26 cellular contexts compared by ENCODE assay signal in the genomic region with DNA sequence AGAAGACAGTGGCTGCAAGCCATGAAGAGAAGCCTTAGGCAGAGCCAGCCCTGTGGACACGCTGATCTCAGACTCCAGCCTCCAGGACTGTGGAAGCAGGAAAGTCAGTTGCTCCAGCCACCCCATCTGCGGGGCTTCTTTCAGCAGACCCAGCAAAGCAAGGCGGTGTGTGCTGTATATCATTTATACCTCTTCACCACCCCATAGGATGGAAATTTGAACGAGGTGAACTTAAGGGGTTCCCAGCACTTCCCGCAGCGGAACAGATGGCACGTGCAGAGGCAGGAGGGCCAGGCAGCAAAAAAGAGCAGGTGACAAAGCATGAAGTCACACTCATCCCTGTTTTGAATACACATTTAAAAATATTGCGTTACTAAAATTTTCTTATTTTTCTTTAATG.
"Had no signal": no experiment of that assay in that cellular context is flagged by ENCODE, and none has a peak within 500 bp of the region (broad histone marks: within the 10 kb centered on the region; RNA-seq: fewer than 3 reads in every experiment).

No MANE protein-coding gene starts in this region.

- H3K4me1 Mint-ChIP-seq: activated CD4-positive, alpha-beta memory T cell treated with anti-CD3 and anti-CD28 coated beads, Interleukin-2, amount 10 ng/mL, durations not matched to agents 7 days and 5 days; activated CD4-positive, alpha-beta T cell treated with anti-CD3 and anti-CD28 coated beads, Interleukin-2, amount 10 ng/mL, durations not matched to agents 24 days and 14 days; activated naive CD4-positive, alpha-beta T cell treated with anti-CD3 and anti-CD28 coated beads, Interleukin-2, amount 10 ng/mL, durations not matched to agents 7 days and 5 days; endodermal cell had no signal

- H3K27me3 Mint-ChIP-seq: activated CD4-positive, alpha-beta memory T cell treated with anti-CD3 and anti-CD28 coated beads, Interleukin-2, amount 10 ng/mL, durations not matched to agents 7 days and 5 days; activated CD4-positive, alpha-beta T cell treated with anti-CD3 and anti-CD28 coated beads, Interleukin-2, amount 10 ng/mL, durations not matched to agents 24 days and 14 days; dendritic cell treated with granulocyte-macrophage colony-stimulating factor and Interleukin-4, amounts not matched to agents 40 ng/mL and 50 ng/mL, for 4 days had no signal

- ATAC-seq: esophagus mucosa, foreskin keratinocyte, heart right ventricle had no signal

- H3K36me3 Mint-ChIP-seq: activated naive CD4-positive, alpha-beta T cell treated with anti-CD3 and anti-CD28 coated beads, Interleukin-2, amount 10 ng/mL, durations not matched to agents 7 days and 5 days; naive B cell; stimulated activated naive B cell treated with anti-CD40 and anti-IgM and Interleukin-4, amounts not matched to agents 10 μg/mL and 1 μg/mL and 100 μg/mL, for 72 hours had no signal

- H3K27ac Mint-ChIP-seq: activated CD4-positive, alpha-beta memory T cell treated with anti-CD3 and anti-CD28 coated beads, Interleukin-2, amount 10 ng/mL, durations not matched to agents 7 days and 5 days; activated CD4-positive, alpha-beta T cell treated with anti-CD3 and anti-CD28 coated beads, Interleukin-2, amount 10 ng/mL, durations not matched to agents 24 days and 14 days; activated naive CD4-positive, alpha-beta T cell treated with anti-CD3 and anti-CD28 coated beads, Interleukin-2, amount 10 ng/mL, durations not matched to agents 7 days and 5 days; activated T-cell treated with anti-CD3 and anti-CD28 coated beads, Interleukin-2, amount 50 U/mL, for 24 hours; dendritic cell treated with granulocyte-macrophage colony-stimulating factor and Interleukin-4, amounts not matched to agents 40 ng/mL and 50 ng/mL, for 4 days; endodermal cell; nephron progenitor cell; stimulated activated naive B cell treated with anti-CD40 and anti-IgM and Interleukin-4, amounts not matched to agents 10 μg/mL and 1 μg/mL and 100 μg/mL, for 72 hours; T-helper 2 cell treated with Interferon-gamma antibody and Interleukin-4, amounts not matched to agents 5 μg/mL and 100 μg/mL, for 36 hours had no signal

- DNase-seq: activated CD4-positive, alpha-beta memory T cell treated with anti-CD3 and anti-CD28 coated beads, Interleukin-2, amount 10 ng/mL, durations not matched to agents 7 days and 5 days; activated CD4-positive, alpha-beta T cell treated with anti-CD3 and anti-CD28 coated beads, Interleukin-2, amount 10 ng/mL, durations not matched to agents 24 days and 14 days; activated CD4-positive, CD25-positive, alpha-beta regulatory T cell treated with anti-CD3 and anti-CD28 coated beads, Interleukin-2, amount 50 U/mL, for 72 hours; activated CD8-positive, alpha-beta memory T cell treated with anti-CD3 and anti-CD28 coated beads, Interleukin-2, amount 50 U/mL, for 48 hours; activated gamma-delta T cell; activated naive CD4-positive, alpha-beta T cell treated with anti-CD3 and anti-CD28 coated beads, Interleukin-2, amount 10 ng/mL, durations not matched to agents 7 days and 5 days; activated T-cell treated with anti-CD3 and anti-CD28 coated beads, Interleukin-2, amount 50 U/mL, for 24 hours; amniotic stem cell; brain microvascular endothelial cell; caudate nucleus; endodermal cell; foreskin keratinocyte; heart right ventricle; left ventricle myocardium inferior; nephron progenitor cell; ovary; retina; stimulated activated CD4-positive, alpha-beta T cell treated with anti-CD3 and anti-CD28 coated beads, Interleukin-2, amount 100 ng/mL, for 24 hours; stomach; thyroid gland; upper lobe of left lung had no signal

- H3K9me3 Mint-ChIP-seq: activated CD4-positive, alpha-beta memory T cell treated with anti-CD3 and anti-CD28 coated beads, Interleukin-2, amount 10 ng/mL, durations not matched to agents 7 days and 5 days; activated CD4-positive, alpha-beta T cell treated with anti-CD3 and anti-CD28 coated beads, Interleukin-2, amount 10 ng/mL, durations not matched to agents 24 days and 14 days; activated naive CD4-positive, alpha-beta T cell treated with anti-CD3 and anti-CD28 coated beads, Interleukin-2, amount 10 ng/mL, durations not matched to agents 7 days and 5 days; activated T-cell treated with anti-CD3 and anti-CD28 coated beads, Interleukin-2, amount 50 U/mL, for 24 hours; dendritic cell treated with granulocyte-macrophage colony-stimulating factor and Interleukin-4, amounts not matched to agents 40 ng/mL and 50 ng/mL, for 4 days; endodermal cell; naive B cell; nephron progenitor cell; stimulated activated naive B cell treated with anti-CD40 and anti-IgM and Interleukin-4, amounts not matched to agents 10 μg/mL and 1 μg/mL and 100 μg/mL, for 72 hours; T-helper 2 cell treated with Interferon-gamma antibody and Interleukin-4, amounts not matched to agents 5 μg/mL and 100 μg/mL, for 36 hours had no signal

- H3K4me3 Mint-ChIP-seq: activated CD4-positive, alpha-beta memory T cell treated with anti-CD3 and anti-CD28 coated beads, Interleukin-2, amount 10 ng/mL, durations not matched to agents 7 days and 5 days; activated CD4-positive, alpha-beta T cell treated with anti-CD3 and anti-CD28 coated beads, Interleukin-2, amount 10 ng/mL, durations not matched to agents 24 days and 14 days; activated naive CD4-positive, alpha-beta T cell treated with anti-CD3 and anti-CD28 coated beads, Interleukin-2, amount 10 ng/mL, durations not matched to agents 7 days and 5 days; activated T-cell treated with anti-CD3 and anti-CD28 coated beads, Interleukin-2, amount 50 U/mL, for 24 hours; dendritic cell treated with granulocyte-macrophage colony-stimulating factor and Interleukin-4, amounts not matched to agents 40 ng/mL and 50 ng/mL, for 4 days; endodermal cell; nephron progenitor cell; stimulated activated naive B cell treated with anti-CD40 and anti-IgM and Interleukin-4, amounts not matched to agents 10 μg/mL and 1 μg/mL and 100 μg/mL, for 72 hours; T-helper 2 cell treated with Interferon-gamma antibody and Interleukin-4, amounts not matched to agents 5 μg/mL and 100 μg/mL, for 36 hours had no signal
